ENCODE assay signal across 8 cellular contexts in the genomic region with DNA sequence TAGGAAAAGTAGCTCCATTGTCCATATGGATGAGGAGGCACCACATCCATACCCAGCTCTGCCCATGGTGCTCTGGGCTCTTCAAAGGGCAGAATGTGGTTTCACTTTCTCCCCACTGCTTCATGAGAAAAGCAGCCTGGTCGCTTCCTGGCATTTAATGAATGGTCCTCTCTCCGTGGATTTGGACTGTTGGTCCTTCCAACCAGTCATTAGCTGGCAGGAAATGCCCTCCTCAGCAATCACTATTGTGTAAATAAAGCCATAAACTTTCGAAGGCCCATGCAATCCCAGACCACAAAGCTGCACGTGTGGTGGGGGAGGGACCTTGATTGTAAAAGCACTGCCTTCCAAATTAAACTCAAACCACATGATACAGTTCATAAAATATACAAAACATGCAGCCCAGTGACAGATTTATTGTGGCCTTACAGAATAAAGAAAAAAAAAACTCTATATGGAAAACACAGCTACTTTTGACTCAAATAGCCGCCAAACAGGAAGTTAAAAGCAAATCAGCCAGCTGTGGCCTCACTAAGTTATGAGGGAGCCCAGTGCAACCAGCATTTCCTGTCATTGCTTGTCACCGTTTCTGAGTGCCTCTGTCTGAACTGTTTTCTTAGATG. TPM values are rescaled to one million over a fixed set of nuclear protein-coding genes. Genes with fewer than 3 reads are reported as not detected.
A peak's percentile ranks its signal among the peaks of the same experiment; 100 is the strongest.
DNase-seq lines count a peak whose midpoint lies in the region; ATAC-seq, FAIRE-seq and TF ChIP-seq lines count a peak whose summit lies in the region.

No MANE protein-coding gene starts in this region.

- no peak for TF ChIP-seq CTCF in DOHH2 (IDR thresholded peaks at IDR 0.05; ENCODE audit: low read depth, low read length, poor library complexity, severe bottlenecking)
- no peak for TF ChIP-seq CTCF in ascending aorta (IDR thresholded peaks at IDR 0.05)
- TF ChIP-seq CTCF in keratinocyte (optimal IDR thresholded peaks at IDR 0.05 in 1 of 3, IDR thresholded peaks at IDR 0.05 in 1 of 3, conservative IDR thresholded peaks at IDR 0.05 in 1 of 3; ENCODE audit: extremely low read depth in 1 of 3, insufficient read depth in 2 of 3, low read length in 3 of 3) = no peak

- H3K36me3 ChIP-seq in DOHH2 (ENCODE audit: control insufficient read depth, low read length) (peaks cover 12% of the 10 kb centered on the region), ascending aorta (no peaks in the 10 kb centered on the region), keratinocyte (ENCODE audit: control insufficient read depth in 2 of 2, extremely low read depth in 1 of 2, insufficient read depth in 2 of 2, low read length in 2 of 2) (no peaks in the 10 kb centered on the region)

- intact Hi-C loops in ascending aorta (cut with DNase I) = loop anchor here (10.0 kb wide), 1 partner anchor 266 kb away; a partner anchor contains a TSS

- peaks cover 14% of the 10 kb centered on the region for H3F3A ChIP-seq in DOHH2 (ENCODE audit: control insufficient read depth, insufficient read depth)

- no peak for FAIRE-seq in keratinocyte (lab: Jason Lieb, UNC)

- dilution Hi-C loops in keratinocyte (cut with MboI; ENCODE audit: extremely low pct_ligation_motif_present, low sequenced_read_pairs) = no loop called here

- peak overlapping the region; percentile 20 for H3K9ac ChIP-seq in keratinocyte (ENCODE audit: control insufficient read depth, extremely low read depth, insufficient read depth, low read length)

- H3K4me3 ChIP-seq in DOHH2 (ENCODE audit: low read length) (peak overlapping the region; percentile 86), ascending aorta (peak overlapping the region; percentile 7 to 45), keratinocyte (ENCODE audit: control insufficient read depth in 2 of 3, extremely low read depth in 1 of 3, insufficient read depth in 2 of 3, low read depth in 1 of 3, low read length in 3 of 3) (peak overlapping the region in 2 of 3 experiments; percentile 43 to 55)

- H3K4me2 ChIP-seq in DOHH2 (ENCODE audit: low read length) (peak overlapping the region; percentile 95), keratinocyte (ENCODE audit: control insufficient read depth, extremely low read depth, insufficient read depth, low read depth, low read length) (peak overlapping the region; percentile 70)

- peaks cover 96% of the 10 kb centered on the region for H3K4me1 ChIP-seq in DOHH2 (ENCODE audit: control insufficient read depth, low read length)
- H3K4me1 ChIP-seq in ascending aorta = no peaks in the 10 kb centered on the region
- no peaks in the 10 kb centered on the region for H3K4me1 ChIP-seq in keratinocyte (ENCODE audit: control insufficient read depth, extremely low read depth, insufficient read depth, low read length)

- H3K9me1 ChIP-seq in keratinocyte (ENCODE audit: control insufficient read depth, extremely low read depth, insufficient read depth, low read length) = no peaks in the 10 kb centered on the region

- H3K79me2 ChIP-seq in DOHH2 (ENCODE audit: control insufficient read depth, low read length) (peaks cover 93% of the 10 kb centered on the region), keratinocyte (ENCODE audit: control insufficient read depth, insufficient read depth, low read length) (no peaks in the 10 kb centered on the region)

- H4K20me1 ChIP-seq in DOHH2 (ENCODE audit: control insufficient read depth, insufficient read depth, low read depth, low read length) (no peaks in the 10 kb centered on the region), keratinocyte (ENCODE audit: control insufficient read depth, extremely low read depth, insufficient read depth, low read length) (no peaks in the 10 kb centered on the region)

- no peaks in the 10 kb centered on the region for H3K9me2 ChIP-seq in DOHH2 (replicated peaks; ENCODE audit: control insufficient read depth, low read length)

- DNase-seq in RPMI8226 (peak; percentile 84), ascending aorta (ENCODE audit: low spot score in 2 of 2) (peak in 1 of 2 donors; percentile 64), keratinocyte (ENCODE audit: low read depth, low spot score) (no peak), NCI-H1694 (lab: John Stamatoyannopoulos, UW) (no peak)
- peak in 2 of 3 experiments; percentile 1 to 4 for DNase-seq in stimulated activated CD4-positive, alpha-beta T cell treated with anti-CD3 and anti-CD28 coated beads, TNF-alpha, amount 100 ng/mL, for 4 hours (ENCODE audit: low read depth in 3 of 3)

- peak overlapping the region; percentile 99 for H3K27ac ChIP-seq in DOHH2 (ENCODE audit: low read depth, low read length)
- no peak overlapping the region for H3K27ac ChIP-seq in ascending aorta
- peak overlapping the region; percentile 51 for H3K27ac ChIP-seq in keratinocyte (ENCODE audit: control insufficient read depth, insufficient read depth, low read length)

- ATAC-seq in GM19463 (IDR thresholded peaks at IDR 0.05; ENCODE audit: unreplicated experiment) = peak; percentile 85
- peak; percentile 60 for ATAC-seq in HG03469 (IDR thresholded peaks at IDR 0.05; ENCODE audit: unreplicated experiment)

- peak overlapping the region; percentile 70 for H2AFZ ChIP-seq in keratinocyte (ENCODE audit: control insufficient read depth, low read length)

- H3K27me3 ChIP-seq in DOHH2 (ENCODE audit: control insufficient read depth, low read length) (no peaks in the 10 kb centered on the region), ascending aorta (no peaks in the 10 kb centered on the region), keratinocyte (ENCODE audit: control insufficient read depth, extremely low read depth, insufficient read depth, low read length) (no peaks in the 10 kb centered on the region)

- H3K9me3 ChIP-seq in DOHH2 (ENCODE audit: control insufficient read depth, insufficient read depth, low read length) (no peaks in the 10 kb centered on the region), ascending aorta (no peaks in the 10 kb centered on the region), keratinocyte (ENCODE audit: control insufficient read depth, low read depth, low read length) (no peaks in the 10 kb centered on the region)

RNA-seq across cellular contexts. Expression of a gene that starts 8.1 kb away (rescaled TPM):
- 3.1 TPM for total RNA-seq in ascending aorta
- polyA plus RNA-seq in keratinocyte = 6.9 to 7.1 TPM (median 6.9 TPM) in 3 replicates
- 11.2 TPM for polyA plus RNA-seq in keratinocyte (2011; ENCODE audit: low read depth)
- polyA plus RNA-seq in keratinocyte (2011; cell fraction: cytosol; rRNA removed) = 4.1 and 6.2 TPM in 2 replicates
- 4.1 and 4.6 TPM in 2 replicates for polyA plus RNA-seq in keratinocyte (2011; cell fraction: nucleus; rRNA removed)
- polyA plus RNA-seq in keratinocyte (2012; ENCODE audit: low replicate concordance) = 2.0 and 3.8 TPM in 2 replicates
- polyA minus RNA-seq in keratinocyte = 31.9 to 42.2 TPM (median 33.8 TPM) in 3 replicates
- 20.9 TPM for polyA minus RNA-seq in keratinocyte (2011; cell fraction: cytosol; rRNA and poly(A)+ RNA removed)
- polyA minus RNA-seq in keratinocyte (2011; cell fraction: nucleus; rRNA and poly(A)+ RNA removed) = 6.0 and 7.9 TPM in 2 replicates

Comparison
In these comparisons a context has a peak if more than half of its experiments do, and no peak if none do; other contexts are left out.
1. H3K27ac ChIP-seq: peak in DOHH2 (single experiment) and keratinocyte (single experiment); none in ascending aorta (0 of 2).
2. H3K4me3 ChIP-seq: peak in every context shown above with its lines; median percentile 86 in DOHH2; 49 in keratinocyte; 26 in ascending aorta.
3. DNase-seq: peak in RPMI8226 (single experiment) and stimulated activated CD4-positive, alpha-beta T cell treated with anti-CD3 and anti-CD28 coated beads, TNF-alpha, amount 100 ng/mL, for 4 hours (2 of 3); none in keratinocyte (single experiment) and NCI-H1694 (single experiment).